Comparison of ENCODE assay signal across 29 cellular contexts in the genomic region with DNA sequence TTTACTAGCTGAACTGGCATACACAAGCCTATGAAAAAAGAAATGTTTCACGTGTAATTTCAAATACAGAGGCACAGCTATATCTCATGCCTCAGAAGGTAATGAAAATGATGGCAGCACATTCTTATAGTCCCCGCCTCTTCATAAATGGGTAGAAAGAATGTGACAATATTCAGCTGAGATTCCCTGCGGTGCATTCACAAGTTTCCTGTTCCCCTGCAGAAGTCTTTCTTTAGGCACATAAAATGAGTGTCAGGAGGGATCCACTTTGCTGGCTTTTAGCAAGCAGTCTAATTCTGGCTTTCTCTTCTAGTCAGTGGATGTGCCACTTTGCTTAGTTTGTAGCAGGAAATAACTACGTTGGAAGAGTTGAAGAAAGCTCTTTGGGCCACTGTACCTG. TPM values are rescaled to one million over a fixed set of nuclear protein-coding genes. Genes with fewer than 3 reads are reported as not detected.
"Had no signal": no experiment of that assay in that cellular context is flagged by ENCODE, and none has a peak within 500 bp of the region (broad histone marks: within the 10 kb centered on the region; RNA-seq: fewer than 3 reads in every experiment).

No MANE protein-coding gene starts in this region.

- H3K4me1 Mint-ChIP-seq: activated CD4-positive, alpha-beta T cell treated with anti-CD3 and anti-CD28 coated beads for 36 hours; activated T-helper 17 cell treated with anti-CD3 and anti-CD28 coated beads, Interleukin-2, amount 50 U/mL, for 72 hours had no signal

- H3K27me3 ChIP-seq: brain microvascular endothelial cell, cardiac muscle cell had no signal

- H3K27ac ChIP-seq: brain microvascular endothelial cell, cardiac muscle cell, VCaP had no signal

- H3K9me3 ChIP-seq: SK-N-SH had no signal

- H3K27ac Mint-ChIP-seq: activated CD4-positive, alpha-beta memory T cell treated with anti-CD3 and anti-CD28 coated beads, Interleukin-2, amount 10 ng/mL, durations not matched to agents 7 days and 5 days; activated CD4-positive, alpha-beta T cell treated with anti-CD3 and anti-CD28 coated beads for 36 hours; activated naive CD4-positive, alpha-beta T cell treated with anti-CD3 and anti-CD28 coated beads for 36 hours; activated naive CD8-positive, alpha-beta T cell; activated T-helper 17 cell treated with anti-CD3 and anti-CD28 coated beads, Interleukin-2, amount 50 U/mL, for 72 hours had no signal

- H3K4me3 ChIP-seq: cardiac muscle cell had no signal

- H3K9ac ChIP-seq: SK-N-SH had no signal

- H3K36me3 ChIP-seq: brain microvascular endothelial cell, cardiac muscle cell had no signal

- H3K36me3 Mint-ChIP-seq: activated naive CD8-positive, alpha-beta T cell had no signal

- ATAC-seq: activated CD4-positive, alpha-beta T cell treated with anti-CD3 and anti-CD28 coated beads for 36 hours; activated T-helper 17 cell treated with anti-CD3 and anti-CD28 coated beads, Interleukin-2, amount 50 U/mL, for 72 hours; Panc1; Right ventricle myocardium inferior had no signal

- DNase-seq: activated CD4-positive, alpha-beta memory T cell treated with anti-CD3 and anti-CD28 coated beads, Interleukin-2, amount 10 ng/mL, durations not matched to agents 7 days and 5 days; activated CD4-positive, alpha-beta T cell treated with anti-CD3 and anti-CD28 coated beads for 36 hours; activated CD4-positive, alpha-beta T cell treated with anti-CD3 and anti-CD28 coated beads, Interleukin-2, amount 50 U/mL, for 1 hour; activated gamma-delta T cell; activated naive CD4-positive, alpha-beta T cell treated with anti-CD3 and anti-CD28 coated beads for 36 hours; activated T-cell treated with anti-CD3 and anti-CD28 coated beads for 4 hours; activated T-cell treated with anti-CD3 and anti-CD28 coated beads, Interleukin-2, amount 50 U/mL, for 48 hours; brain microvascular endothelial cell; Karpas-422; MM.1S; NCI-H1105; NCI-H1436; NCI-H1694 treated with DMSO at 0.1 percent for 48 hours; NCI-H2029 treated with DMSO at 0.1 percent for 48 hours; NCI-H446 treated with DMSO at 0.1 percent for 48 hours; NCI-H526; NCI-H82; OCI-M1; RPMI8226; SK-N-SH; T-helper 1 cell had no signal

- H3K4me3 Mint-ChIP-seq: activated CD4-positive, alpha-beta memory T cell treated with anti-CD3 and anti-CD28 coated beads, Interleukin-2, amount 10 ng/mL, durations not matched to agents 7 days and 5 days; activated CD4-positive, alpha-beta T cell treated with anti-CD3 and anti-CD28 coated beads for 36 hours; activated naive CD4-positive, alpha-beta T cell treated with anti-CD3 and anti-CD28 coated beads for 36 hours; activated naive CD8-positive, alpha-beta T cell; activated T-helper 17 cell treated with anti-CD3 and anti-CD28 coated beads, Interleukin-2, amount 50 U/mL, for 72 hours had no signal

- H3K27me3 Mint-ChIP-seq: activated CD4-positive, alpha-beta memory T cell treated with anti-CD3 and anti-CD28 coated beads, Interleukin-2, amount 10 ng/mL, durations not matched to agents 7 days and 5 days; activated CD4-positive, alpha-beta T cell treated with anti-CD3 and anti-CD28 coated beads for 36 hours; activated naive CD8-positive, alpha-beta T cell; activated T-helper 17 cell treated with anti-CD3 and anti-CD28 coated beads, Interleukin-2, amount 50 U/mL, for 72 hours had no signal

RNA-seq across cellular contexts. Expression of a gene that starts 56.1 kb away (rescaled TPM):
- total RNA-seq: activated CD4-positive, alpha-beta memory T cell treated with anti-CD3 and anti-CD28 coated beads, Interleukin-2, amount 10 ng/mL, durations not matched to agents 7 days and 5 days; activated CD4-positive, alpha-beta T cell treated with anti-CD3 and anti-CD28 coated beads for 36 hours; activated CD8-positive, alpha-beta memory T cell treated with anti-CD3 and anti-CD28 coated beads for 36 hours; activated naive CD4-positive, alpha-beta T cell treated with anti-CD3 and anti-CD28 coated beads for 36 hours; activated T-helper 17 cell treated with anti-CD3 and anti-CD28 coated beads, Interleukin-2, amount 50 U/mL, for 72 hours; T-helper 2 cell treated with Interferon-gamma antibody and Interleukin-4, amounts not matched to agents 100 ng/mL and 5 ng/mL, for 36 hours had no signal
